27 cellular contexts compared by ENCODE assay signal in the genomic region with DNA sequence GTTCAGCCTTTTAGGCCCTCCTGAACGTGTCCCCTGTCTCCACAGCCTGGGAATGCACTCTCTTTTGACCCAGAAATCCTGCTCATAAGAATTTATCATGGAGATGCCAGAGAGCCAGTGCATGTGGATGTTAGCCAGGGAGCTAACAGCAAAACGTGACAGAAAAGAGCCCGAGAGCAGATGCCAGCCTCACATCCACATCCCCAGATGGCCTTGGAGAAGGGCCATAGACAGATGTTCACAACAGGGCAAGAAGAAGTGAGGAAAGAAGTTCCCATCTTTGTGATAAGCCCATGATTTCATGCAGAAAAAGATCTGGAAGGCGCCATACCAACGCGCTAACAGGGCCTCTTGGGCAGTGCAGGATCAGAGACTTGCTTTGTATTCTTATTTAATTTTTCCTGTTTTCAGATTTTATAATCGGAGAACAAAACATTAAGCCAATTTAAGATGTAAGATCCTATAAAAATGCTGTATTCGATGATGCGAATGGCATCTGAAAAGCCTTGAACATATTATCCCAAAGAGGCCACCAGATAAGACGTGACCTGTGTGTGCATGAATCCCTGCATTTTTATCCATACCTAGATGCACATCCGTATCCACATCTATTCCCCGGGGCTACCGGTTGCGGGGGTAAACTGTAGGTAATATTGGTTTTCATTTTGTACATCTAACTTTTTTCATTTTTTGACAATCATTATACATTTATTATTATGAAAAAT. TPM values are rescaled to one million over a fixed set of nuclear protein-coding genes. Genes with fewer than 3 reads are reported as not detected.
DNase-seq lines count a peak whose midpoint lies in the region; ATAC-seq and TF ChIP-seq lines count a peak whose summit lies in the region.
"Had no signal": no experiment of that assay in that cellular context is flagged by ENCODE, and none has a peak within 500 bp of the region (broad histone marks: within the 10 kb centered on the region; RNA-seq: fewer than 3 reads in every experiment).

No MANE protein-coding gene starts in this region.

- peak overlapping the region; percentile 28; the same call in 1 of the 2 replicates for H3K9ac ChIP-seq in KMS-11
- peak overlapping the region; percentile 82 for H3K9ac ChIP-seq in SU-DHL-6 (ENCODE audit: low read length)

- H3K27ac Mint-ChIP-seq in CD14-positive monocyte: peak overlapping the region in 6 of 7 donors; percentile 86 to 94 (median 90)
- H3K27ac Mint-ChIP-seq: CD8-positive, alpha-beta T cell; H9; type B pancreatic cell had no signal

- H3K4me2 ChIP-seq in KMS-11 (peak overlapping the region; percentile 53), SU-DHL-6 (ENCODE audit: low read depth, low read length, poor library complexity, severe bottlenecking) (peak overlapping the region; percentile 58)
- H3K4me2 ChIP-seq: hepatocyte had no signal

- H2AFZ ChIP-seq in KMS-11 (ENCODE audit: low read depth): no peak overlapping the region
- H2AFZ ChIP-seq in SU-DHL-6 (ENCODE audit: low read depth, low read length, severe bottlenecking): no peak overlapping the region
- H2AFZ ChIP-seq: hepatocyte had no signal

- peak overlapping the region; percentile 56 for H3K27ac ChIP-seq in KMS-11
- peak overlapping the region; percentile 98 for H3K27ac ChIP-seq in SU-DHL-6 (ENCODE audit: low read depth, low read length)
- H3K27ac ChIP-seq in spleen: peak overlapping the region in 6 of 8 donors; percentile 41 to 85 (median 64)
- H3K27ac ChIP-seq: dorsolateral prefrontal cortex, gastroesophageal sphincter, hepatocyte, RWPE1, SK-N-MC had no signal

- no peaks in the 10 kb centered on the region for H4K20me1 ChIP-seq in KMS-11 (ENCODE audit: insufficient read depth)
- no peaks in the 10 kb centered on the region for H4K20me1 ChIP-seq in SU-DHL-6 (ENCODE audit: low read depth, low read length)

- H3K27me3 ChIP-seq in KMS-11 (ENCODE audit: insufficient read depth, low read depth): no peaks in the 10 kb centered on the region
- H3K27me3 ChIP-seq in SU-DHL-6 (ENCODE audit: low read length): no peaks in the 10 kb centered on the region
- H3K27me3 ChIP-seq in spleen (replicated peaks in 1 of 7): no peaks in the 10 kb centered on the region
- H3K27me3 ChIP-seq: hepatocyte had no signal

- H3K4me1 ChIP-seq in KMS-11 (ENCODE audit: low read depth, poor library complexity, severe bottlenecking): peaks cover 98% of the 10 kb centered on the region
- H3K4me1 ChIP-seq in spleen: peaks cover 0 to 95% (median 50%) of the 10 kb centered on the region in 6 donors
- H3K4me1 ChIP-seq: gastroesophageal sphincter had no signal

- no peaks in the 10 kb centered on the region for H3K36me3 ChIP-seq in KMS-11 (ENCODE audit: insufficient read depth)
- H3K36me3 ChIP-seq in SU-DHL-6 (ENCODE audit: low read length): no peaks in the 10 kb centered on the region
- H3K36me3 ChIP-seq in spleen: no peaks in the 10 kb centered on the region
- H3K36me3 ChIP-seq: gastroesophageal sphincter had no signal

- H3K4me3 ChIP-seq in KMS-11 (IDR thresholded peaks at IDR 0.05; ENCODE audit: insufficient read depth, low read depth, low read length) (no peak overlapping the region), SU-DHL-6 (ENCODE audit: insufficient read depth, low read length, poor library complexity, severe bottlenecking) (no peak overlapping the region), spleen (no peak overlapping the region)
- H3K4me3 ChIP-seq: dorsolateral prefrontal cortex, gastroesophageal sphincter, hepatocyte, SK-N-MC had no signal

- H3K9me3 Mint-ChIP-seq in CD14-positive monocyte: no peaks in the 10 kb centered on the region
- H3K9me3 Mint-ChIP-seq: CD8-positive, alpha-beta T cell; H9; type B pancreatic cell had no signal

- TF ChIP-seq CTCF in CD14-positive monocyte (IDR thresholded peaks at IDR 0.05) (no peak), KMS-11 (conservative IDR thresholded peaks at IDR 0.05; ENCODE audit: low read depth, low read length) (no peak), SU-DHL-6 (IDR thresholded peaks at IDR 0.05; ENCODE audit: insufficient read depth, low read length, poor library complexity, severe bottlenecking) (no peak), spleen (IDR thresholded peaks at IDR 0.05 in 8 of 11, conservative IDR thresholded peaks at IDR 0.05 in 3 of 11) (peak in 1 of 11 experiments; percentile 0)

- intact Hi-C loops in CD14-positive monocyte (cut with micrococcal nuclease) (no loop called here), spleen (cut with DNase I; ENCODE audit: low total_unique reads) (no loop called here)

- no peak overlapping the region for H3K4me3 Mint-ChIP-seq in CD14-positive monocyte
- H3K4me3 Mint-ChIP-seq: CD8-positive, alpha-beta T cell; H9; type B pancreatic cell had no signal

- H3K4me1 Mint-ChIP-seq in CD14-positive monocyte: peaks cover 57% of the 10 kb centered on the region

- H3K9me3 ChIP-seq in SU-DHL-6 (ENCODE audit: insufficient read depth, low read length): no peaks in the 10 kb centered on the region
- no peaks in the 10 kb centered on the region for H3K9me3 ChIP-seq in spleen
- H3K9me3 ChIP-seq: gastroesophageal sphincter had no signal

- TF ChIP-seq POLR2A in spleen (IDR thresholded peaks at IDR 0.05): no peak

- H3K27me3 Mint-ChIP-seq in CD14-positive monocyte (ENCODE audit: low read depth in 3 of 3): peaks cover 0 to 8% (median 4%) of the 10 kb centered on the region in 3 donors

- 87 to 91% (median 89%) methylated on average over 14 of the region's 14 CpGs for WGBS in spleen, 5 donors

- H3K36me3 Mint-ChIP-seq in CD14-positive monocyte: no peaks in the 10 kb centered on the region
- H3K36me3 Mint-ChIP-seq: CD8-positive, alpha-beta T cell; type B pancreatic cell had no signal

- no peak for ATAC-seq in HG03139 (IDR thresholded peaks at IDR 0.05; ENCODE audit: unreplicated experiment)
- ATAC-seq: gastroesophageal sphincter, right cardiac atrium had no signal

- H3F3A ChIP-seq in SU-DHL-6 (ENCODE audit: insufficient read depth): peaks cover 24% of the 10 kb centered on the region

- H3K9me2 ChIP-seq in SU-DHL-6 (replicated peaks; ENCODE audit: insufficient read depth, low read length): no peaks in the 10 kb centered on the region

- H3K79me2 ChIP-seq in KMS-11 (ENCODE audit: insufficient read depth, low read depth) (no peaks in the 10 kb centered on the region), SU-DHL-6 (ENCODE audit: insufficient read depth, low read length) (peaks cover 29% of the 10 kb centered on the region)
- H3K79me2 ChIP-seq: hepatocyte had no signal

- DNase-seq in CD14-positive monocyte (ENCODE audit: low spot score) (no peak), spleen (no peak), NCI-H1092 (lab: John Stamatoyannopoulos, UW) (no peak), SIG-M5 (lab: John Stamatoyannopoulos, UW) (no peak)
- DNase-seq: activated gamma-delta T cell; activated T-cell treated with anti-CD3 and anti-CD28 coated beads, Interleukin-2, amount 50 U/mL, for 1 hour; CD8-positive, alpha-beta T cell; KG1; mammary epithelial cell; NCI-H2029; NCI-H345; right cardiac atrium; substantia nigra; T-helper 2 cell had no signal

RNA-seq across cellular contexts. Expression of gene IGLL5, which starts 48.7 kb away (rescaled TPM):
- polyA plus RNA-seq in CD14-positive monocyte: under 1 TPM in 1 of 2 donors, not detected in 1; 0.38 TPM
- total RNA-seq in spleen: 100 to 1,000 TPM in 5 of 7 donors, 10 to 100 TPM in 2; 55.9 to 720 (median 130) TPM
- 100 to 1,000 TPM in 1 of 3 donors, 10 to 100 TPM in 2; 80.3 to 201 (median 93.0) TPM for polyA plus RNA-seq in spleen
- total RNA-seq: activated CD8-positive, alpha-beta memory T cell treated with anti-CD3 and anti-CD28 coated beads for 36 hours; fibroblast of lung; G401; H9; hepatocyte; mammary epithelial cell had no signal
- polyA plus RNA-seq: fibroblast of lung, hepatocyte, mammary epithelial cell, right cardiac atrium had no signal

Comparison
In these comparisons a context has a peak if more than half of its experiments do, and no peak if none do; other contexts are left out.
1. RNA of gene IGLL5, which starts 48.7 kb away (polyA plus RNA-seq): 80.3 to 201 TPM in spleen; 0.38 TPM in CD14-positive monocyte; every median in the first group is over 10 times any median in the second.
2. Peak in every context shown above with its lines, with median percentiles within 50 percentile points of each other: H3K27ac ChIP-seq.